In the genomic region with DNA sequence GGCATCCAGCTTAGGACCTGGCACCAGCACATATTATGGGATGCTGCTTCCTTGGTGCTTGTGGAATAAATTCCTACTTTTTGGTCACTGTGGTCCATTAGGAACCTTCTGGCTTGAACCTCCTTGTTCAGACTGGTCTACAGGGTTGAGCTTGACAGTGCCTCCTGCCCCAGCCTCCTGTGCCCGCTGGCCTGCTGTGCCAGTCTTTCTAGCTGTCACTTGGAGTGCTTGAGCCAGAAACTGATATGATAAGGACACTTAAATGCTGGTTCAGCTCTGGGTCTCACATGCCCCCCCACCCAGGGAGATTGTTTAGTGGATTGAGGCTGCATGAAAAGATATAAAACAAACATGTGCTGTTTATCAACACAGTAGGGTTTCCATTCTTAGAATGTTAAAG, we compare ENCODE assay signal across 24 cellular contexts.
A peak's percentile ranks its signal among the peaks of the same experiment; 100 is the strongest.
DNase-seq lines count a peak whose midpoint lies in the region; ATAC-seq and TF ChIP-seq lines count a peak whose summit lies in the region.
"Had no signal": no experiment of that assay in that cellular context is flagged by ENCODE, and none has a peak within 500 bp of the region (broad histone marks: within the 10 kb centered on the region; RNA-seq: fewer than 3 reads in every experiment).

No MANE protein-coding gene starts in this region.

- H3K9ac ChIP-seq in MM.1S (ENCODE audit: low read length) = no peak overlapping the region
- H3K9ac ChIP-seq: KMS-11 had no signal

- no peaks in the 10 kb centered on the region for H3K9me3 Mint-ChIP-seq in CD8-positive, alpha-beta T cell
- H3K9me3 Mint-ChIP-seq: natural killer cell treated with Interleukin-12 subunit alpha and Interleukin-12 subunit beta and Interleukin-15 and Interleukin-18, amount 100 ng/mL, for 72 hours had no signal

- no peaks in the 10 kb centered on the region for H3K36me3 Mint-ChIP-seq in CD8-positive, alpha-beta T cell
- H3K36me3 Mint-ChIP-seq: natural killer cell treated with Interleukin-12 subunit alpha and Interleukin-12 subunit beta and Interleukin-15 and Interleukin-18, amount 100 ng/mL, for 72 hours had no signal

- peak; percentile 19 to 72 for ATAC-seq in lower lobe of right lung
- ATAC-seq in CD8-positive, alpha-beta T cell = no peak
- ATAC-seq: A549; activated CD8-positive, alpha-beta T cell treated with anti-CD3 and anti-CD28 coated beads, Interleukin-2, amount 10 ng/mL, durations not matched to agents 7 days and 5 days; natural killer cell treated with Interleukin-12 subunit alpha and Interleukin-12 subunit beta and Interleukin-15 and Interleukin-18, amount 100 ng/mL, for 72 hours; Panc1 had no signal

- TF ChIP-seq CTCF in lower lobe of right lung (IDR thresholded peaks at IDR 0.05) (no peak), MM.1S (IDR thresholded peaks at IDR 0.05; ENCODE audit: low read length) (no peak)
- TF ChIP-seq CTCF in CD8-positive, alpha-beta T cell (IDR thresholded peaks at IDR 0.05) = no peak

- DNase-seq in NCI-H2107 treated with DMSO at 0.1 percent for 48 hours (lab: John Stamatoyannopoulos, UW; ENCODE audit: unreplicated experiment) = peak; percentile 38
- DNase-seq in NCI-H2107 (lab: John Stamatoyannopoulos, UW) = no peak
- DNase-seq in NCI-H187 treated with DMSO at 0.1 percent for 48 hours (lab: John Stamatoyannopoulos, UW) = peak; percentile 83
- peak; percentile 89 for DNase-seq in NCI-H748 (lab: John Stamatoyannopoulos, UW; ENCODE audit: unreplicated experiment)
- DNase-seq in lower lobe of right lung = no peak
- DNase-seq in CD8-positive, alpha-beta T cell = no peak
- DNase-seq in MM.1S = no peak
- no peak for DNase-seq in head of caudate nucleus
- DNase-seq: activated CD8-positive, alpha-beta T cell treated with anti-CD3 and anti-CD28 coated beads, Interleukin-2, amount 10 ng/mL, durations not matched to agents 7 days and 5 days; activated gamma-delta T cell treated with Interleukin-2 at 50 U/mL for 16 hours; colonic mucosa; effector memory CD4-positive, alpha-beta T cell; EL; foreskin fibroblast; H7; hippocampal formation; NK-92 treated with Interleukin-12 subunit alpha and Interleukin-12 subunit beta, amount 100 ng/mL, for 24 hours; substantia nigra; T-helper 1 cell had no signal

- peaks cover 6% of the 10 kb centered on the region; the same call in 1 of the 2 replicates for H3K79me2 ChIP-seq in MM.1S (ENCODE audit: low read length)

- no peaks in the 10 kb centered on the region for H3K27me3 Mint-ChIP-seq in CD8-positive, alpha-beta T cell (ENCODE audit: low read depth)
- H3K27me3 Mint-ChIP-seq: B cell; natural killer cell treated with Interleukin-12 subunit alpha and Interleukin-12 subunit beta and Interleukin-15 and Interleukin-18, amount 100 ng/mL, for 72 hours had no signal

- H3K9me3 ChIP-seq in lower lobe of right lung (no peaks in the 10 kb centered on the region), MM.1S (replicated peaks; ENCODE audit: insufficient read depth, low read length) (no peaks in the 10 kb centered on the region)
- H3K9me3 ChIP-seq in CD8-positive, alpha-beta T cell (ENCODE audit: low read length) = no peaks in the 10 kb centered on the region
- H3K9me3 ChIP-seq: A549, colonic mucosa had no signal

- intact Hi-C loops in lower lobe of right lung (cut with DNase I) = no loop called here
- intact Hi-C loops in CD8-positive, alpha-beta T cell (cut with DNase I, micrococcal nuclease) = no loop called here
- intact Hi-C loops in head of caudate nucleus (cut with DNase I) = no loop called here

- H3K27ac ChIP-seq in lower lobe of right lung (no peak overlapping the region), MM.1S (ENCODE audit: low read length) (no peak overlapping the region)
- H3K27ac ChIP-seq in CD8-positive, alpha-beta T cell (ENCODE audit: low read depth, low read length) = no peak overlapping the region
- H3K27ac ChIP-seq: A549, colonic mucosa, KMS-11 had no signal

- H3K4me1 ChIP-seq in lower lobe of right lung = no peaks in the 10 kb centered on the region
- no peaks in the 10 kb centered on the region for H3K4me1 ChIP-seq in CD8-positive, alpha-beta T cell (ENCODE audit: insufficient read depth, low read length)
- H3K4me1 ChIP-seq in MM.1S (ENCODE audit: low read length) = no peaks in the 10 kb centered on the region
- H3K4me1 ChIP-seq: A549 had no signal

- H3K4me2 ChIP-seq in MM.1S (ENCODE audit: low read depth, low read length) = no peak overlapping the region
- H3K4me2 ChIP-seq: A549, KMS-11 had no signal

- H3K4me3 Mint-ChIP-seq in CD8-positive, alpha-beta T cell = no peak overlapping the region
- H3K4me3 Mint-ChIP-seq: activated CD8-positive, alpha-beta T cell treated with anti-CD3 and anti-CD28 coated beads, Interleukin-2, amount 10 ng/mL, durations not matched to agents 7 days and 5 days; B cell; natural killer cell treated with Interleukin-12 subunit alpha and Interleukin-12 subunit beta and Interleukin-15 and Interleukin-18, amount 100 ng/mL, for 72 hours had no signal

- no peaks in the 10 kb centered on the region for H3K27me3 ChIP-seq in lower lobe of right lung (ENCODE audit: low read depth)
- H3K27me3 ChIP-seq in CD8-positive, alpha-beta T cell (ENCODE audit: insufficient read depth, low read length) = no peaks in the 10 kb centered on the region
- no peaks in the 10 kb centered on the region for H3K27me3 ChIP-seq in MM.1S (replicated peaks; ENCODE audit: insufficient read depth, low read length)
- H3K27me3 ChIP-seq: colonic mucosa had no signal

- H2AFZ ChIP-seq in MM.1S (ENCODE audit: low read length) = no peak overlapping the region

- POLR2A ChIA-PET in CD8-positive, alpha-beta T cell (lab: Charles Lee) = no interaction called here

- H3K4me1 Mint-ChIP-seq in CD8-positive, alpha-beta T cell (ENCODE audit: low read depth) = peaks cover 22% of the 10 kb centered on the region
- H3K4me1 Mint-ChIP-seq: B cell had no signal

- H3K4me3 ChIP-seq in lower lobe of right lung (no peak overlapping the region), MM.1S (ENCODE audit: low read length) (no peak overlapping the region)
- no peak overlapping the region for H3K4me3 ChIP-seq in CD8-positive, alpha-beta T cell (ENCODE audit: low read depth, low read length)
- H3K4me3 ChIP-seq: A549, colonic mucosa had no signal

- H3K36me3 ChIP-seq in lower lobe of right lung (no peaks in the 10 kb centered on the region), MM.1S (replicated peaks; ENCODE audit: insufficient read depth, low read length) (no peaks in the 10 kb centered on the region)
- H3K36me3 ChIP-seq in CD8-positive, alpha-beta T cell (ENCODE audit: insufficient read depth, low read length) = no peaks in the 10 kb centered on the region
- H3K36me3 ChIP-seq: colonic mucosa had no signal

- no peaks in the 10 kb centered on the region for H3K9me2 ChIP-seq in MM.1S (replicated peaks; ENCODE audit: insufficient read depth, low read length)

- H3F3A ChIP-seq in MM.1S (ENCODE audit: insufficient read depth, low read length) = no peaks in the 10 kb centered on the region

- CTCF ChIA-PET in CD8-positive, alpha-beta T cell (lab: Charles Lee) = no interaction called here

- H3K27ac Mint-ChIP-seq in CD8-positive, alpha-beta T cell = no peak overlapping the region
- H3K27ac Mint-ChIP-seq: activated CD8-positive, alpha-beta T cell treated with anti-CD3 and anti-CD28 coated beads, Interleukin-2, amount 10 ng/mL, durations not matched to agents 7 days and 5 days; B cell; natural killer cell treated with Interleukin-12 subunit alpha and Interleukin-12 subunit beta and Interleukin-15 and Interleukin-18, amount 100 ng/mL, for 72 hours had no signal

- no peaks in the 10 kb centered on the region for H4K20me1 ChIP-seq in MM.1S (ENCODE audit: insufficient read depth, low read length)

Comparison
In these comparisons a context has a peak if more than half of its experiments do, and no peak if none do; other contexts are left out.
1. DNase-seq: peak in NCI-H2107 treated with DMSO at 0.1 percent for 48 hours (single experiment), NCI-H187 treated with DMSO at 0.1 percent for 48 hours (single experiment) and NCI-H748 (single experiment); none in NCI-H2107 (single experiment), lower lobe of right lung (single experiment), CD8-positive, alpha-beta T cell (0 of 7), MM.1S (single experiment) and head of caudate nucleus (0 of 42).